ENCODE assay signal across 22 cellular contexts in genomic region chr6:116304538-116305097, GRCh38.
"Had no signal": no experiment of that assay in that cellular context is flagged by ENCODE, and none has a peak within 500 bp of the region (broad histone marks: within the 10 kb centered on the region; RNA-seq: fewer than 3 reads in every experiment).

No MANE protein-coding gene starts in this region.

- H3K27me3 ChIP-seq: esophagus squamous epithelium, heart left ventricle, neural progenitor cell, pancreas, testis, tibial nerve, upper lobe of right lung, vagina had no signal

- H3K9ac ChIP-seq: neural progenitor cell had no signal

- H3K4me3 Mint-ChIP-seq: dendritic cell treated with granulocyte-macrophage colony-stimulating factor and Interleukin-4, amounts not matched to agents 40 ng/mL and 50 ng/mL, for 4 days; naive thymus-derived CD4-positive, alpha-beta T cell; neural progenitor cell; stimulated activated naive B cell treated with anti-CD40 and anti-IgM and Interleukin-4, amounts not matched to agents 10 μg/mL and 1 μg/mL and 100 μg/mL, for 72 hours; stimulated activated naive CD8-positive, alpha-beta T cell treated with anti-CD3 and anti-CD28 coated beads, Interleukin-15, amount 100 ng/mL, for 72 hours had no signal

- H3K9me3 Mint-ChIP-seq: dendritic cell treated with granulocyte-macrophage colony-stimulating factor and Interleukin-4, amounts not matched to agents 40 ng/mL and 50 ng/mL, for 4 days; stimulated activated naive CD8-positive, alpha-beta T cell treated with anti-CD3 and anti-CD28 coated beads, Interleukin-15, amount 100 ng/mL, for 72 hours had no signal

- H3K27ac Mint-ChIP-seq: dendritic cell treated with granulocyte-macrophage colony-stimulating factor and Interleukin-4, amounts not matched to agents 40 ng/mL and 50 ng/mL, for 4 days; naive thymus-derived CD4-positive, alpha-beta T cell; neural progenitor cell; progenitor cell of endocrine pancreas; stimulated activated naive CD8-positive, alpha-beta T cell treated with anti-CD3 and anti-CD28 coated beads, Interleukin-15, amount 100 ng/mL, for 72 hours had no signal

- H3K27me3 Mint-ChIP-seq: dendritic cell treated with granulocyte-macrophage colony-stimulating factor and Interleukin-4, amounts not matched to agents 40 ng/mL and 50 ng/mL, for 4 days; naive thymus-derived CD4-positive, alpha-beta T cell; progenitor cell of endocrine pancreas; stimulated activated naive B cell treated with anti-CD40 and anti-IgM and Interleukin-4, amounts not matched to agents 10 μg/mL and 1 μg/mL and 100 μg/mL, for 72 hours; stimulated activated naive CD8-positive, alpha-beta T cell treated with anti-CD3 and anti-CD28 coated beads, Interleukin-15, amount 100 ng/mL, for 72 hours had no signal

- ATAC-seq: heart left ventricle; naive thymus-derived CD4-positive, alpha-beta T cell; pancreas; right cardiac atrium; stimulated activated naive B cell treated with anti-CD40 and anti-IgM and Interleukin-4, amounts not matched to agents 10 μg/mL and 1 μg/mL and 100 μg/mL, for 72 hours; stimulated activated naive CD8-positive, alpha-beta T cell treated with anti-CD3 and anti-CD28 coated beads, Interleukin-15, amount 100 ng/mL, for 72 hours; upper lobe of right lung had no signal

- H3K4me3 ChIP-seq: esophagus squamous epithelium, heart left ventricle, neural progenitor cell, pancreas, smooth muscle cell, testis, tibial nerve, upper lobe of right lung, vagina had no signal

- H3K27ac ChIP-seq: esophagus squamous epithelium, heart left ventricle, neural progenitor cell, pancreas, testis, tibial nerve, upper lobe of right lung, vagina had no signal

- H3K4me2 ChIP-seq: neural progenitor cell, smooth muscle cell had no signal

- H3K9me3 ChIP-seq: esophagus squamous epithelium, heart left ventricle, pancreas, testis, upper lobe of right lung, vagina had no signal

- H3K4me1 ChIP-seq: esophagus squamous epithelium, neural progenitor cell, pancreas, testis, upper lobe of right lung, vagina had no signal

- H3K4me1 Mint-ChIP-seq: stimulated activated naive CD8-positive, alpha-beta T cell treated with anti-CD3 and anti-CD28 coated beads, Interleukin-15, amount 100 ng/mL, for 72 hours had no signal

- H2AFZ ChIP-seq: neural progenitor cell had no signal

- DNase-seq: esophagus squamous epithelium; foreskin melanocyte; heart left ventricle; hypothalamus; kidney glomerular epithelial cell; mammary epithelial cell; naive thymus-derived CD4-positive, alpha-beta T cell; nucleus accumbens; pancreas; right cardiac atrium; stimulated activated CD4-positive, alpha-beta T cell treated with anti-CD3 and anti-CD28 coated beads, Interleukin-2, amount 100 ng/mL, for 48 hours; stimulated activated CD8-positive, alpha-beta memory T cell treated with anti-CD3 and anti-CD28 coated beads, Interleukin-4, amount 100 ng/mL, for 48 hours; stimulated activated naive B cell treated with anti-CD40 and anti-IgM and Interleukin-4, amounts not matched to agents 10 μg/mL and 1 μg/mL and 100 μg/mL, for 72 hours; stimulated activated naive CD8-positive, alpha-beta T cell treated with anti-CD3 and anti-CD28 coated beads, Interleukin-15, amount 100 ng/mL, for 72 hours; testis; upper lobe of right lung had no signal

- H3K36me3 ChIP-seq: esophagus squamous epithelium, heart left ventricle, neural progenitor cell, pancreas, tibial nerve, upper lobe of right lung, vagina had no signal
